9 cellular contexts compared by ENCODE assay signal in genomic region chr10:63376560-63377304, GRCh38.
DNase-seq lines count a peak whose midpoint lies in the region; ATAC-seq and TF ChIP-seq lines count a peak whose summit lies in the region.
"Had no signal": no experiment of that assay in that cellular context is flagged by ENCODE, and none has a peak within 500 bp of the region (broad histone marks: within the 10 kb centered on the region; RNA-seq: fewer than 3 reads in every experiment).

No MANE protein-coding gene starts in this region.

- peak; percentile 92 for ATAC-seq in GM19328 (IDR thresholded peaks at IDR 0.05; ENCODE audit: unreplicated experiment)
- ATAC-seq in HG03097 (IDR thresholded peaks at IDR 0.05; ENCODE audit: low FRiP score, unreplicated experiment): peak; percentile 85

- H3K27me3 ChIP-seq in subcutaneous abdominal adipose tissue (ENCODE audit: control insufficient read depth in 5 of 5, insufficient read depth in 4 of 5, low read length in 5 of 5) (no peaks in the 10 kb centered on the region), vagina (no peaks in the 10 kb centered on the region)

- H3K9ac ChIP-seq in subcutaneous abdominal adipose tissue (ENCODE audit: low read length in 5 of 5): peak overlapping the region in 1 of 5 donors; percentile 20

- intact Hi-C loops in vagina (cut with DNase I): no loop called here

- peaks cover 0 to 28% (median 15%) of the 10 kb centered on the region in 5 donors for H3K4me1 ChIP-seq in subcutaneous abdominal adipose tissue (ENCODE audit: control insufficient read depth in 5 of 5, insufficient read depth in 5 of 5, low read length in 5 of 5)
- H3K4me1 ChIP-seq in vagina: peaks cover 29% of the 10 kb centered on the region

- H3K9me3 ChIP-seq in subcutaneous abdominal adipose tissue (ENCODE audit: control insufficient read depth in 5 of 5, low read length in 5 of 5): no peaks in the 10 kb centered on the region
- no peaks in the 10 kb centered on the region for H3K9me3 ChIP-seq in vagina

- in situ Hi-C loops in astrocyte of the spinal cord (cut with HindIII; ENCODE audit: low sequenced_read_pairs): no loop called here

- H3K4me1 Mint-ChIP-seq in glutamatergic neuron (ENCODE audit: low read depth, unreplicated experiment): peaks cover 3% of the 10 kb centered on the region

- no peak overlapping the region for H3K27ac Mint-ChIP-seq in glutamatergic neuron (ENCODE audit: unreplicated experiment)

- DNase-seq in astrocyte of the spinal cord (ENCODE audit: low read depth, low spot score) (peak; percentile 63), glutamatergic neuron (no peak), superior temporal gyrus (ENCODE audit: extremely low spot score) (no peak), HUDEP-2 (lab: John Stamatoyannopoulos, UW; ENCODE audit: unreplicated experiment in 76 of 76) (no peak), vagina (ENCODE audit: extremely low spot score in 2 of 2) (no peak)
- DNase-seq: NCI-H69 had no signal

- H3K27me3 Mint-ChIP-seq in glutamatergic neuron (ENCODE audit: unreplicated experiment): no peaks in the 10 kb centered on the region

- peaks cover 7% of the 10 kb centered on the region for H3K9me3 Mint-ChIP-seq in glutamatergic neuron (ENCODE audit: unreplicated experiment)

- H3K36me3 ChIP-seq in subcutaneous abdominal adipose tissue (ENCODE audit: control insufficient read depth in 5 of 5, insufficient read depth in 5 of 5, low read length in 5 of 5): no peaks in the 10 kb centered on the region
- H3K36me3 ChIP-seq in vagina: no peaks in the 10 kb centered on the region

- TF ChIP-seq CTCF in astrocyte of the spinal cord (IDR thresholded peaks at IDR 0.05; ENCODE audit: low read depth, low read length) (no peak), glutamatergic neuron (IDR thresholded peaks at IDR 0.05; ENCODE audit: partially characterized antibody, unreplicated experiment) (no peak), vagina (IDR thresholded peaks at IDR 0.05) (no peak)

- H3K4me3 Mint-ChIP-seq in glutamatergic neuron (ENCODE audit: unreplicated experiment): no peak overlapping the region

- H3K27ac ChIP-seq in subcutaneous abdominal adipose tissue (ENCODE audit: low read depth, low read length) (no peak overlapping the region), vagina (no peak overlapping the region)

- H3K4me3 ChIP-seq in astrocyte of the spinal cord (ENCODE audit: low read depth, low read length) (peak overlapping the region; percentile 10), subcutaneous abdominal adipose tissue (ENCODE audit: low read depth in 1 of 5, low read length in 5 of 5) (peak overlapping the region; percentile 7 to 47 (median 43)), vagina (peak overlapping the region in 1 of 2 donors; percentile 9)

- H3K36me3 Mint-ChIP-seq in glutamatergic neuron (ENCODE audit: unreplicated experiment): peaks cover 4% of the 10 kb centered on the region

- TF ChIP-seq POLR2A in vagina (IDR thresholded peaks at IDR 0.05): no peak
